Comparison of ENCODE assay signal across 8 cellular contexts in the genomic region with DNA sequence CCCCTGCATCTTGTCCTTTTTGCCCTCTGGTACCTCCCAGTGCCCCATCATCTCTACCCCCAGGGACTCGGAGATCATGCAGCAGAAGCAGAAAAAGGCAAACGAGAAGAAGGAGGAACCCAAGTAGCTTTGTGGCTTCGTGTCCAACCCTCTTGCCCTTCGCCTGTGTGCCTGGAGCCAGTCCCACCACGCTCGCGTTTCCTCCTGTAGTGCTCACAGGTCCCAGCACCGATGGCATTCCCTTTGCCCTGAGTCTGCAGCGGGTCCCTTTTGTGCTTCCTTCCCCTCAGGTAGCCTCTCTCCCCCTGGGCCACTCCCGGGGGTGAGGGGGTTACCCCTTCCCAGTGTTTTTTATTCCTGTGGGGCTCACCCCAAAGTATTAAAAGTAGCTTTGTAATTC. TPM values are rescaled to one million over a fixed set of nuclear protein-coding genes. Genes with fewer than 3 reads are reported as not detected.
DNase-seq lines count a peak whose midpoint lies in the region; ATAC-seq and TF ChIP-seq lines count a peak whose summit lies in the region.

No MANE protein-coding gene starts in this region.

- H3K4me3 Mint-ChIP-seq in MCF 10A (ENCODE audit: unreplicated experiment) (peak overlapping the region; percentile 95), mesothelial cell of epicardium (peak overlapping the region; percentile 99)

- no peak for TF ChIP-seq CTCF in left ventricle myocardium inferior (IDR thresholded peaks at IDR 0.05; ENCODE audit: borderline replicate concordance)
- TF ChIP-seq CTCF in MCF 10A (IDR thresholded peaks at IDR 0.05; ENCODE audit: unreplicated experiment), result no peak
- no peak for TF ChIP-seq CTCF in mesothelial cell of epicardium (IDR thresholded peaks at IDR 0.05; ENCODE audit: unreplicated experiment)
- no peak for TF ChIP-seq CTCF in vagina (IDR thresholded peaks at IDR 0.05)

- H3K4me1 Mint-ChIP-seq in MCF 10A (ENCODE audit: insufficient read depth, unreplicated experiment) (peaks cover 21% of the 10 kb centered on the region), mesothelial cell of epicardium (peaks cover 28% of the 10 kb centered on the region)

- ATAC-seq in Right ventricle myocardium superior (ENCODE audit: poor library complexity), result no peak
- no peak for ATAC-seq in GM19324 (IDR thresholded peaks at IDR 0.05; ENCODE audit: low FRiP score, unreplicated experiment)

- H3K4me1 ChIP-seq in left ventricle myocardium inferior (peaks cover 69% of the 10 kb centered on the region), vagina (peaks cover 47% of the 10 kb centered on the region)

- BruUV-seq in MCF 10A (replicated peaks; lab: Mats Ljungman, UMichigan), result no TSS peak

- CTCF ChIA-PET in MCF 10A (lab: Yijun Ruan, JAX), result interaction anchor here (1.0 to 6.8 kb wide), 3 partner anchors 9 to 425 kb away, joined by 3 to 40 read pairs (median 4); a partner anchor contains a TSS

- H3K9me3 Mint-ChIP-seq in MCF 10A (ENCODE audit: unreplicated experiment), result no peaks in the 10 kb centered on the region
- no peaks in the 10 kb centered on the region for H3K9me3 Mint-ChIP-seq in mesothelial cell of epicardium

- H3K27ac Mint-ChIP-seq in MCF 10A (ENCODE audit: low read depth, unreplicated experiment) (peak overlapping the region; percentile 94), mesothelial cell of epicardium (peak overlapping the region; percentile 99)

- DNase-seq in left ventricle myocardium inferior, result no peak
- no peak for DNase-seq in Right ventricle myocardium superior
- no peak for DNase-seq in MCF 10A (ENCODE audit: unreplicated experiment)
- DNase-seq in mesothelial cell of epicardium (ENCODE audit: low spot score in 2 of 2, unreplicated experiment in 2 of 2), result no peak
- DNase-seq in vagina (ENCODE audit: extremely low spot score in 2 of 2), result no peak
- no peak for DNase-seq in NCI-H146 (lab: John Stamatoyannopoulos, UW)
- DNase-seq in MV-4-11 (lab: John Stamatoyannopoulos, UW), result no peak

- H3K36me3 ChIP-seq in left ventricle myocardium inferior (peaks cover 44% of the 10 kb centered on the region), vagina (peaks cover 0 to 26% of the 10 kb centered on the region in 2 donors)

- TF ChIP-seq POLR2A in vagina (IDR thresholded peaks at IDR 0.05), result no peak

- intact Hi-C loops in left ventricle myocardium inferior (cut with micrococcal nuclease), result no loop called here
- intact Hi-C loops in Right ventricle myocardium superior (cut with DNase I), result no loop called here
- intact Hi-C loops in MCF 10A (cut with micrococcal nuclease), result no loop called here
- intact Hi-C loops in vagina (cut with DNase I), result loop anchor here (2.0 kb wide), 1 partner anchor 17 kb away; a partner anchor contains a TSS

- H3K9me3 ChIP-seq in left ventricle myocardium inferior (replicated peaks), result no peaks in the 10 kb centered on the region
- H3K9me3 ChIP-seq in vagina, result no peaks in the 10 kb centered on the region

- H3K27me3 ChIP-seq in left ventricle myocardium inferior (ENCODE audit: low read depth) (no peaks in the 10 kb centered on the region), vagina (no peaks in the 10 kb centered on the region)

- POLR2A ChIA-PET in MCF 10A (lab: Yijun Ruan, JAX), result interaction anchor here (0.7 to 13.7 kb wide), 9 partner anchors 7 to 85 kb away, joined by 3 to 162 read pairs (median 4); a partner anchor contains a TSS

- H3K27ac ChIP-seq in left ventricle myocardium inferior (replicated peaks) (peak overlapping the region; percentile 99), vagina (peak overlapping the region; percentile 99)

- H3K4me3 ChIP-seq in left ventricle myocardium inferior (peak overlapping the region; percentile 98), vagina (peak overlapping the region; percentile 82 to 91)

- H3K27me3 Mint-ChIP-seq in MCF 10A (ENCODE audit: insufficient read depth, unreplicated experiment) (no peaks in the 10 kb centered on the region), mesothelial cell of epicardium (ENCODE audit: low read depth) (no peaks in the 10 kb centered on the region)

- H3K36me3 Mint-ChIP-seq in MCF 10A (ENCODE audit: insufficient read depth, unreplicated experiment) (peaks cover 49% of the 10 kb centered on the region), mesothelial cell of epicardium (peaks cover 24% of the 10 kb centered on the region)

RNA-seq across cellular contexts. Expression of a gene that starts 1.5 kb away (rescaled TPM):
- 900 TPM for total RNA-seq in left ventricle myocardium inferior
- 1,060 TPM for total RNA-seq in Right ventricle myocardium superior
- total RNA-seq in MCF 10A (2022), result 697 and 717 TPM in 2 replicates
- 539 to 557 TPM (median 540 TPM) in 3 replicates for total RNA-seq in mesothelial cell of epicardium
- total RNA-seq in vagina, result 564 TPM

RNA-seq across cellular contexts. Expression of a gene that starts 6.4 kb away (rescaled TPM):
- total RNA-seq in left ventricle myocardium inferior, result 0.44 TPM
- total RNA-seq in Right ventricle myocardium superior, result 0.19 TPM
- total RNA-seq in MCF 10A (2022), result 0.20 TPM in 1 of 2 replicates, not detected in the other
- 0.09 to 0.20 TPM (median 0.18 TPM) in 3 replicates for total RNA-seq in mesothelial cell of epicardium
- total RNA-seq in vagina, result not detected

RNA-seq across cellular contexts. Expression of a gene that starts 6.8 kb away (rescaled TPM):
- total RNA-seq in left ventricle myocardium inferior, result 17.9 TPM
- total RNA-seq in Right ventricle myocardium superior, result 9.4 TPM
- 31.1 and 34.5 TPM in 2 replicates for total RNA-seq in MCF 10A (2022)
- total RNA-seq in mesothelial cell of epicardium, result 15.6 to 21.3 TPM (median 18.6 TPM) in 3 replicates
- total RNA-seq in vagina, result 44.9 TPM

RNA-seq across cellular contexts. Expression of a gene that starts 16.9 kb away (rescaled TPM):
- total RNA-seq in left ventricle myocardium inferior (0.82 TPM), Right ventricle myocardium superior (1.4 TPM), MCF 10A (2022) (0.61 and 0.86 TPM in 2 replicates), mesothelial cell of epicardium (0.69 to 1.2 TPM (median 0.90 TPM) in 3 replicates), vagina (15.0 TPM)

RNA-seq across cellular contexts. Expression of a gene that starts 30.8 kb away (rescaled TPM):
- 20.4 TPM for total RNA-seq in left ventricle myocardium inferior
- total RNA-seq in Right ventricle myocardium superior, result 16.9 TPM
- 23.0 and 26.5 TPM in 2 replicates for total RNA-seq in MCF 10A (2022)
- total RNA-seq in mesothelial cell of epicardium, result 27.7 to 31.2 TPM (median 30.9 TPM) in 3 replicates
- 13.5 TPM for total RNA-seq in vagina
